In genomic region chr2:230418341-230419016, GRCh38 we compare ENCODE assay signal across 9 cellular contexts. TPM values are rescaled to one million over a fixed set of nuclear protein-coding genes. Genes with fewer than 3 reads are reported as not detected.
DNase-seq lines count a peak whose midpoint lies in the region; ATAC-seq and TF ChIP-seq lines count a peak whose summit lies in the region.
"Had no signal": no experiment of that assay in that cellular context is flagged by ENCODE, and none has a peak within 500 bp of the region (broad histone marks: within the 10 kb centered on the region; RNA-seq: fewer than 3 reads in every experiment).

No MANE protein-coding gene starts in this region.

- no peaks in the 10 kb centered on the region for H3K27me3 Mint-ChIP-seq in activated naive CD4-positive, alpha-beta T cell treated with anti-CD3 and anti-CD28 coated beads for 36 hours (ENCODE audit: low read depth)
- no peaks in the 10 kb centered on the region for H3K27me3 Mint-ChIP-seq in activated CD8-positive, alpha-beta T cell treated with anti-CD3 and anti-CD28 coated beads for 36 hours

- H3K27ac ChIP-seq in left ventricle myocardium inferior (replicated peaks) (peak overlapping the region; percentile 94), upper lobe of left lung (peak overlapping the region in 3 of 4 donors; percentile 92 to 96 (median 96))

- H3K9me3 ChIP-seq in left ventricle myocardium inferior (replicated peaks) (no peaks in the 10 kb centered on the region), upper lobe of left lung (no peaks in the 10 kb centered on the region)

- H3K9me3 Mint-ChIP-seq in activated naive CD4-positive, alpha-beta T cell treated with anti-CD3 and anti-CD28 coated beads for 36 hours = no peaks in the 10 kb centered on the region
- H3K9me3 Mint-ChIP-seq in activated CD8-positive, alpha-beta T cell treated with anti-CD3 and anti-CD28 coated beads for 36 hours = no peaks in the 10 kb centered on the region

- no peak for ATAC-seq in activated CD8-positive, alpha-beta T cell treated with anti-CD3 and anti-CD28 coated beads for 36 hours
- no peak for ATAC-seq in upper lobe of left lung (ENCODE audit: low FRiP score in 2 of 2)
- no peak for ATAC-seq in HG03095 (IDR thresholded peaks at IDR 0.05; ENCODE audit: unreplicated experiment)

- WGBS in upper lobe of left lung, 2 donors = 30 to 33% methylated on average over 9 of the region's 9 CpGs

- H3K4me1 Mint-ChIP-seq in activated naive CD4-positive, alpha-beta T cell treated with anti-CD3 and anti-CD28 coated beads for 36 hours (ENCODE audit: low read depth) = peaks cover 66% of the 10 kb centered on the region
- H3K4me1 Mint-ChIP-seq in activated CD8-positive, alpha-beta T cell treated with anti-CD3 and anti-CD28 coated beads for 36 hours (ENCODE audit: low read depth) = peaks cover 62% of the 10 kb centered on the region

- no peak for TF ChIP-seq POLR2A in upper lobe of left lung (IDR thresholded peaks at IDR 0.05)

- peak overlapping the region; percentile 68 for H3K4me3 ChIP-seq in left ventricle myocardium inferior
- H3K4me3 ChIP-seq in upper lobe of left lung = peak overlapping the region; percentile 22 to 75 (median 63)

- H3K36me3 Mint-ChIP-seq in activated naive CD4-positive, alpha-beta T cell treated with anti-CD3 and anti-CD28 coated beads for 36 hours (ENCODE audit: low read depth) = peaks cover 34% of the 10 kb centered on the region
- H3K36me3 Mint-ChIP-seq in activated CD8-positive, alpha-beta T cell treated with anti-CD3 and anti-CD28 coated beads for 36 hours (ENCODE audit: low read depth) = peaks cover 40% of the 10 kb centered on the region

- intact Hi-C loops in activated naive CD4-positive, alpha-beta T cell treated with anti-CD3 and anti-CD28 coated beads for 36 hours (cut with micrococcal nuclease) = loop anchor here (5.0 to 10.0 kb wide), 5 partner anchors 184 to 1046 kb away; partner anchors contain the start of genes FBXO36, NCL, PSMD1 and TRIP12
- intact Hi-C loops in activated CD8-positive, alpha-beta T cell treated with anti-CD3 and anti-CD28 coated beads for 36 hours (cut with micrococcal nuclease) = loop anchor here (10.0 kb wide), 1 partner anchor 94 kb away; the partner anchor contains the start of gene SP140L
- intact Hi-C loops in left ventricle myocardium inferior (cut with micrococcal nuclease) = no loop called here

- POLR2A ChIA-PET in activated CD8-positive, alpha-beta T cell treated with anti-CD3 and anti-CD28 coated beads for 36 hours (lab: Charles Lee) = interaction anchor here (0.9 to 3.2 kb wide), 4 partner anchors 9 to 99 kb away, joined by 3 to 13 read pairs (median 4); no protein-coding TSS in a partner anchor

- no peak for DNase-seq in activated naive CD4-positive, alpha-beta T cell treated with anti-CD3 and anti-CD28 coated beads for 36 hours
- DNase-seq in activated naive CD4-positive, alpha-beta T cell treated with anti-CD3 and anti-CD28 coated beads, Interleukin-2, amount 50 U/mL, for 16 hours = no peak
- no peak for DNase-seq in activated CD8-positive, alpha-beta T cell treated with anti-CD3 and anti-CD28 coated beads for 36 hours
- DNase-seq in left ventricle myocardium inferior (no peak), upper lobe of left lung (peak in 1 of 2 donors; percentile 69), mucosa of gallbladder (ENCODE audit: low spot score) (no peak), NCI-H2081 treated with DMSO at 0.1 percent for 48 hours (lab: John Stamatoyannopoulos, UW) (no peak)
- DNase-seq: stimulated activated CD4-positive, alpha-beta T cell treated with anti-CD3 and anti-CD28 coated beads, Interleukin-15, amount 100 ng/mL, for 24 hours had no signal

- H3K27me3 ChIP-seq in left ventricle myocardium inferior (ENCODE audit: low read depth) (no peaks in the 10 kb centered on the region), upper lobe of left lung (no peaks in the 10 kb centered on the region)

- no peak for TF ChIP-seq EP300 in upper lobe of left lung (IDR thresholded peaks at IDR 0.05)

- CTCF ChIA-PET in activated naive CD4-positive, alpha-beta T cell treated with anti-CD3 and anti-CD28 coated beads for 36 hours (lab: Charles Lee) = interaction anchor here (1.5 kb wide), 1 partner anchor 13 kb away, joined by 3 read pairs; no protein-coding TSS in a partner anchor
- CTCF ChIA-PET in activated CD8-positive, alpha-beta T cell treated with anti-CD3 and anti-CD28 coated beads for 36 hours (lab: Charles Lee) = interaction anchor here (0.8 kb wide), 1 partner anchor 11 kb away, joined by 3 read pairs; no protein-coding TSS in a partner anchor

- H3K36me3 ChIP-seq in left ventricle myocardium inferior = no peaks in the 10 kb centered on the region
- H3K36me3 ChIP-seq in upper lobe of left lung = peaks cover 0 to 4% (median 0%) of the 10 kb centered on the region in 4 donors

- H3K27ac Mint-ChIP-seq in activated naive CD4-positive, alpha-beta T cell treated with anti-CD3 and anti-CD28 coated beads for 36 hours = peak overlapping the region; percentile 70
- H3K27ac Mint-ChIP-seq in activated CD8-positive, alpha-beta T cell treated with anti-CD3 and anti-CD28 coated beads for 36 hours = peak overlapping the region; percentile 78

- H3K4me1 ChIP-seq in left ventricle myocardium inferior = peaks cover 74% of the 10 kb centered on the region
- H3K4me1 ChIP-seq in upper lobe of left lung = peaks cover 52 to 85% (median 63%) of the 10 kb centered on the region in 4 donors

- peak overlapping the region; percentile 82 for H3K4me3 Mint-ChIP-seq in activated naive CD4-positive, alpha-beta T cell treated with anti-CD3 and anti-CD28 coated beads for 36 hours
- peak overlapping the region; percentile 87 for H3K4me3 Mint-ChIP-seq in activated CD8-positive, alpha-beta T cell treated with anti-CD3 and anti-CD28 coated beads for 36 hours

- no peak for TF ChIP-seq CTCF in activated CD8-positive, alpha-beta T cell treated with anti-CD3 and anti-CD28 coated beads for 36 hours (IDR thresholded peaks at IDR 0.05)
- TF ChIP-seq CTCF in left ventricle myocardium inferior (IDR thresholded peaks at IDR 0.05; ENCODE audit: borderline replicate concordance) (no peak), upper lobe of left lung (IDR thresholded peaks at IDR 0.05) (no peak)

RNA-seq across cellular contexts. Expression of gene SP100, which starts 2.5 kb away (rescaled TPM):
- total RNA-seq in activated naive CD4-positive, alpha-beta T cell treated with anti-CD3 and anti-CD28 coated beads for 36 hours = 100 to 1,000 TPM; 145 to 151 TPM
- total RNA-seq in activated CD8-positive, alpha-beta T cell treated with anti-CD3 and anti-CD28 coated beads for 36 hours = 100 to 1,000 TPM; 108 TPM
- 76.9 TPM for total RNA-seq in left ventricle myocardium inferior
- total RNA-seq in upper lobe of left lung = 100 to 1,000 TPM; 117 to 260 (median 153) TPM
- total RNA-seq in mucosa of gallbladder = 86.6 TPM
